ENCODE assay signal across 22 cellular contexts in the genomic region with DNA sequence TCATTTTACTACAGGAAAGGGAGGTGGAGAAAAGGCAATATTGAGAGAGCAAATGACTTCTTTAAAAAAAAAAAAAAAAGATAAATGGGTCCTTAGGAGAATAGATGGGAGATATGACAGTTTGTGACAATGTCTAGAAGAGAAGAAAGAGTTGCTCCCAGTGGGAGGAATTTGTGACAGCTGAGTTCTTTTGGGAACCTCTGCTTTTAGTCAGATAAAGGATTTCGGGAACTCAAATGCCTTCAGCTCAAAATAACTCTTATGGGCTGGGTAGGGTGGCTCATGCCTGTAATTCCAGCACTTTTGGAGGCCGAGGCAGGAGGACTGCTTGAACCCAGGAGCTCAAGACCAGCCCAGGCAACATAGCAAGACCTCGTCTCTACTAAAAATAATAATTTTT.
"Had no signal": no experiment of that assay in that cellular context is flagged by ENCODE, and none has a peak within 500 bp of the region (broad histone marks: within the 10 kb centered on the region; RNA-seq: fewer than 3 reads in every experiment).

No MANE protein-coding gene starts in this region.

- ATAC-seq: HepG2, Panc1, PC-3 had no signal

- DNase-seq: IMR-90, Kasumi-1, MM.1S, NCI-H1092 treated with DMSO at 0.1 percent for 48 hours, NCI-H1436, NCI-H187, NCI-H2029, NCI-H2081 treated with DMSO at 0.1 percent for 48 hours, NCI-H2171, NCI-H226, NCI-H446, NCI-H510A, NCI-H524 treated with DMSO at 0.1 percent for 48 hours, NCI-H69, NCI-H774, PC-3, SHP77, SK-N-SH had no signal

- H3K9me3 ChIP-seq: SK-N-SH had no signal

- H3K27ac ChIP-seq: KMS-11, RWPE1 had no signal
